ENCODE assay signal across 15 cellular contexts in genomic region chr1:243513726-243514491, GRCh38.
A peak's percentile ranks its signal among the peaks of the same experiment; 100 is the strongest.
DNase-seq lines count a peak whose midpoint lies in the region; ATAC-seq lines count a peak whose summit lies in the region.
"Had no signal": no experiment of that assay in that cellular context is flagged by ENCODE, and none has a peak within 500 bp of the region (broad histone marks: within the 10 kb centered on the region; RNA-seq: fewer than 3 reads in every experiment).

No MANE protein-coding gene starts in this region.

- peak; percentile 5 for DNase-seq in LoVo (ENCODE audit: low spot score)
- DNase-seq in fibroblast of peridontal ligament (ENCODE audit: extremely low read depth) = peak; percentile 52
- DNase-seq in anterior cingulate cortex (lab: John Stamatoyannopoulos, UW) = no peak
- no peak for DNase-seq in stimulated activated CD4-positive, alpha-beta T cell treated with anti-CD3 and anti-CD28 coated beads, Interleukin-4, amount 100 ng/mL, for 4 hours
- no peak for DNase-seq in NCI-H774 (lab: John Stamatoyannopoulos, UW)
- no peak for DNase-seq in ecto neural progenitor cell (ENCODE audit: low spot score)
- DNase-seq: activated CD4-positive, alpha-beta T cell treated with anti-CD3 and anti-CD28 coated beads for 1 hour; adrenal gland; kidney; NCI-H1694 treated with DMSO at 0.1 percent for 48 hours; pancreas; RPMI8226 had no signal

- H3K4me2 ChIP-seq in BLaER1 treated with 17β-estradiol and CSF1 and Interleukin-3, amounts not matched to agents 10 nM and 100 nM = peak overlapping the region in 8 of 11 experiments; percentile 23 to 79 (median 68); a peak in 16 of 22 replicates

- H3K4me1 ChIP-seq in BLaER1 treated with 17β-estradiol and CSF1 and Interleukin-3, amounts not matched to agents 10 nM and 100 nM = peaks cover 9 to 40% (median 29%) of the 10 kb centered on the region in 10 experiments
- H3K4me1 ChIP-seq: adrenal gland, pancreas had no signal

- no peaks in the 10 kb centered on the region for H4K20me1 ChIP-seq in BLaER1 treated with 17β-estradiol and CSF1 and Interleukin-3, amounts not matched to agents 10 nM and 100 nM

- no peak overlapping the region for H3K27ac ChIP-seq in BLaER1 treated with 17β-estradiol and CSF1 and Interleukin-3, amounts not matched to agents 10 nM and 100 nM
- H3K27ac ChIP-seq: adrenal gland, C4-2B, pancreas had no signal

- ATAC-seq in GM21723 (IDR thresholded peaks at IDR 0.05; ENCODE audit: unreplicated experiment) = peak; percentile 77
- ATAC-seq: pancreas had no signal

- no peak overlapping the region for H3K9ac ChIP-seq in BLaER1 treated with 17β-estradiol and CSF1 and Interleukin-3, amounts not matched to agents 10 nM and 100 nM

- no peak overlapping the region for H3K4me3 ChIP-seq in BLaER1 treated with 17β-estradiol and CSF1 and Interleukin-3, amounts not matched to agents 10 nM and 100 nM
- H3K4me3 ChIP-seq: adrenal gland, pancreas had no signal

- H3K36me3 ChIP-seq in BLaER1 treated with 17β-estradiol and CSF1 and Interleukin-3, amounts not matched to agents 10 nM and 100 nM = peaks cover 11 to 55% (median 29%) of the 10 kb centered on the region in 11 experiments; a peak in 19 of 22 replicates
- H3K36me3 ChIP-seq: pancreas had no signal

- no peaks in the 10 kb centered on the region for H3K27me3 ChIP-seq in BLaER1 treated with 17β-estradiol and CSF1 and Interleukin-3, amounts not matched to agents 10 nM and 100 nM
- H3K27me3 ChIP-seq: adrenal gland, pancreas had no signal

- peaks cover 18 to 28% (median 22%) of the 10 kb centered on the region in 11 experiments for H3K9me3 ChIP-seq in BLaER1 treated with 17β-estradiol and CSF1 and Interleukin-3, amounts not matched to agents 10 nM and 100 nM (replicated peaks in 1 of 11)
- H3K9me3 ChIP-seq: adrenal gland, pancreas had no signal

Comparison
In these comparisons a context has a peak if more than half of its experiments do, and no peak if none do; other contexts are left out.
1. DNase-seq: peak in LoVo (single experiment) and fibroblast of peridontal ligament (single experiment); none in anterior cingulate cortex (0 of 58), stimulated activated CD4-positive, alpha-beta T cell treated with anti-CD3 and anti-CD28 coated beads, Interleukin-4, amount 100 ng/mL, for 4 hours (0 of 2), NCI-H774 (single experiment) and ecto neural progenitor cell (single experiment).